ENCODE assay signal across 23 cellular contexts in genomic region chr4:146382194-146382593, GRCh38.
"Had no signal": no experiment of that assay in that cellular context is flagged by ENCODE, and none has a peak within 500 bp of the region (broad histone marks: within the 10 kb centered on the region; RNA-seq: fewer than 3 reads in every experiment).

No MANE protein-coding gene starts in this region.

- H3K4me3 ChIP-seq: breast epithelium, colonic mucosa, dorsolateral prefrontal cortex, esophagus muscularis mucosa, heart left ventricle, thoracic aorta, upper lobe of left lung had no signal

- ATAC-seq: activated CD4-positive, alpha-beta T cell treated with anti-CD3 and anti-CD28 coated beads for 36 hours; activated T-cell treated with anti-CD3 and anti-CD28 coated beads, Interleukin-2, amount 50 U/mL, for 72 hours; effector memory CD8-positive, alpha-beta T cell; heart left ventricle; left ventricle myocardium superior; natural killer cell had no signal

- H3K27ac ChIP-seq: breast epithelium, colonic mucosa, dorsolateral prefrontal cortex, esophagus muscularis mucosa, heart left ventricle, thoracic aorta, upper lobe of left lung had no signal

- H3K36me3 ChIP-seq: breast epithelium, colonic mucosa, esophagus muscularis mucosa, heart left ventricle, thoracic aorta, upper lobe of left lung had no signal

- H3K9me3 ChIP-seq: breast epithelium, colonic mucosa, esophagus muscularis mucosa, thoracic aorta, upper lobe of left lung had no signal

- H3K27me3 ChIP-seq: breast epithelium, colonic mucosa, dorsolateral prefrontal cortex, esophagus muscularis mucosa, heart left ventricle, upper lobe of left lung had no signal

- DNase-seq: activated B cell treated with CpG ODN at 0.5 μM for 24 hours; activated CD4-positive, alpha-beta memory T cell treated with anti-CD3 and anti-CD28 coated beads, Interleukin-2, amount 10 ng/mL, durations not matched to agents 7 days and 5 days; activated CD4-positive, alpha-beta T cell treated with anti-CD3 and anti-CD28 coated beads for 36 hours; activated effector memory CD4-positive, alpha-beta T cell treated with Interleukin-2 at 50 U/mL for 16 hours; activated naive CD4-positive, alpha-beta T cell treated with anti-CD3 and anti-CD28 coated beads for 36 hours; activated naive CD8-positive, alpha-beta T cell treated with anti-CD3 and anti-CD28 coated beads, Interleukin-2, amount 10 ng/mL, durations not matched to agents 7 days and 5 days; activated T-cell treated with anti-CD3 and anti-CD28 coated beads, Interleukin-2, amount 50 U/mL, for 72 hours; amniotic stem cell; colonic mucosa; dorsolateral prefrontal cortex; effector memory CD8-positive, alpha-beta T cell; heart left ventricle; left ventricle myocardium superior; mammary epithelial cell; midbrain; natural killer cell; retina; stimulated activated CD4-positive, alpha-beta T cell treated with anti-CD3 and anti-CD28 coated beads, Interleukin-2, amount 100 ng/mL, for 48 hours; stimulated activated naive CD4-positive, alpha-beta T cell; upper lobe of left lung had no signal

- H3K4me1 ChIP-seq: breast epithelium, colonic mucosa, heart left ventricle, upper lobe of left lung had no signal
